17 cellular contexts compared by ENCODE assay signal in the genomic region with DNA sequence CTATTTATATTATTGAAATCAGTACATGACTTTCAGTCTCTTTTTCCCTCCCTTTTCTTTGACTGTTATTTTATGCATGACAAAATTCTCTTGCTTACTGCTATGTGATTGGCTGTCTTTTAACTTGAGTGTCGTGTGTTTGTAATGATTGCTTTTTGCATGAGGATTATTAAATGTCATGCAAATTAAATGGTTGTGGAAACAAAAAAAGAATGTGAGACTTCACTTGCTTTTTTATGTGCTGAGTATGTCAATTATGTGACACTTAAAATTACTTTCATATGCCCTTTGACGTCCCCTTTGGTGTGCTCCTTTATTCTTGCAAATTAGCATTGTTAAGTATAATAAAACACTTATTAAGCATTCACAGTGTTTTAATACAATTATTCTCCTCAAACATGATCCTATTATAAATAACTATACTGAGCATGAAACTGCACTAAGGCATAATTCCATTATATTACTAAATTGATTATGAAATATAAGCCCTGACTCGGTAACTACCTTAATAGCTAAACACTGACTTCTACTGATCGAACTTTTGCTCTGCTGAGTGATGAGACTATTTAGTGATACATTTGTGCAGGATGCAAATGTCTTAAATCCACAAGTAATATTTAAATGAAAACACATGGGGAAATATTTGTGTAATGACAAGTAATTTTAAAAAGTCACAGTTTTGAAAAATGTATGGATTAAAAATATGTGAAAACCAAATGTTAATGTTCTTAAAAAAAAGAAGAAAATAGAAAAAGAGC.
DNase-seq lines count a peak whose midpoint lies in the region; ATAC-seq, FAIRE-seq and TF ChIP-seq lines count a peak whose summit lies in the region.
"Had no signal": no experiment of that assay in that cellular context is flagged by ENCODE, and none has a peak within 500 bp of the region (broad histone marks: within the 10 kb centered on the region; RNA-seq: fewer than 3 reads in every experiment).

No MANE protein-coding gene starts in this region.

- no peaks in the 10 kb centered on the region for H3K9me3 ChIP-seq in HUES48 (ENCODE audit: control insufficient read depth, insufficient read depth, low read length)
- no peaks in the 10 kb centered on the region for H3K9me3 ChIP-seq in CD4-positive, alpha-beta memory T cell (ENCODE audit: control insufficient read depth in 1 of 2, low read length in 2 of 2)

- H3K27me3 ChIP-seq in HUES48 (ENCODE audit: control insufficient read depth, insufficient read depth, low read length): no peaks in the 10 kb centered on the region
- no peaks in the 10 kb centered on the region for H3K27me3 ChIP-seq in CD4-positive, alpha-beta memory T cell (ENCODE audit: insufficient read depth, low read length)

- no peak overlapping the region; the same call in 1 of the 2 replicates for H3K4me3 ChIP-seq in HUES48 (ENCODE audit: low read depth, low read length)
- H3K4me3 ChIP-seq in CD4-positive, alpha-beta memory T cell (ENCODE audit: low read length in 2 of 2): no peak overlapping the region
- H3K4me3 ChIP-seq: PC-9 had no signal

- CTCF ChIA-PET in WTC11 (lab: Charles Lee): no interaction called here
- CTCF ChIA-PET in CD4-positive, alpha-beta memory T cell (lab: Charles Lee; ENCODE audit: partially characterized antibody): no interaction called here

- TF ChIP-seq CTCF in WTC11 (IDR thresholded peaks at IDR 0.05): no peak

- DNase-seq in EH (ENCODE audit: low read depth) (peak; percentile 15), WTC11 (ENCODE audit: low spot score) (no peak), frontal cortex (ENCODE audit: low spot score in 2 of 2) (no peak)
- no peak for DNase-seq in CD4-positive, alpha-beta memory T cell
- DNase-seq: AML-193; CD4-positive, CD25-positive, alpha-beta regulatory T cell; DND-41; H7; NCI-H1436 treated with DMSO at 0.1 percent for 48 hours; NCI-H2081 treated with DMSO at 0.1 percent for 48 hours; NCI-H345; NCI-H748 treated with DMSO at 0.1 percent for 48 hours; PC-9 had no signal

- peaks cover 51% of the 10 kb centered on the region for H3K4me1 ChIP-seq in HUES48 (ENCODE audit: control insufficient read depth, insufficient read depth, low read length)
- no peaks in the 10 kb centered on the region for H3K4me1 ChIP-seq in CD4-positive, alpha-beta memory T cell (ENCODE audit: insufficient read depth, low read length)

- no peaks in the 10 kb centered on the region for H3K36me3 ChIP-seq in HUES48 (ENCODE audit: control insufficient read depth, insufficient read depth, low read length)
- no peaks in the 10 kb centered on the region for H3K36me3 ChIP-seq in CD4-positive, alpha-beta memory T cell (ENCODE audit: insufficient read depth, low read length)

- H3K4me1 Mint-ChIP-seq in WTC11: peaks cover 52% of the 10 kb centered on the region
- no peaks in the 10 kb centered on the region for H3K4me1 Mint-ChIP-seq in CD4-positive, alpha-beta memory T cell
- H3K4me1 Mint-ChIP-seq: CD4-positive, CD25-positive, alpha-beta regulatory T cell had no signal

- H3K9me3 Mint-ChIP-seq in WTC11: no peaks in the 10 kb centered on the region
- peaks cover 0 to 4% (median 0%) of the 10 kb centered on the region in 8 donors for H3K9me3 Mint-ChIP-seq in CD4-positive, alpha-beta memory T cell

- FAIRE-seq in frontal cortex (lab: Jason Lieb, UNC): peak; percentile 75
- FAIRE-seq: D721Med had no signal

- H3K27ac Mint-ChIP-seq in WTC11: peak overlapping the region; percentile 78
- no peak overlapping the region for H3K27ac Mint-ChIP-seq in CD4-positive, alpha-beta memory T cell
- H3K27ac Mint-ChIP-seq: CD4-positive, CD25-positive, alpha-beta regulatory T cell had no signal

- ATAC-seq in WTC11 (no peak), HG02571 (IDR thresholded peaks at IDR 0.05; ENCODE audit: unreplicated experiment) (no peak), HG02852 (IDR thresholded peaks at IDR 0.05; ENCODE audit: unreplicated experiment) (no peak)

- POLR2A ChIA-PET in WTC11 (lab: Charles Lee): no interaction called here
- POLR2A ChIA-PET in CD4-positive, alpha-beta memory T cell (lab: Charles Lee; ENCODE audit: partially characterized antibody): no interaction called here

- no peaks in the 10 kb centered on the region for H3K27me3 Mint-ChIP-seq in WTC11 (ENCODE audit: low read depth)
- H3K27me3 Mint-ChIP-seq in CD4-positive, alpha-beta memory T cell: no peaks in the 10 kb centered on the region
- H3K27me3 Mint-ChIP-seq: CD4-positive, CD25-positive, alpha-beta regulatory T cell had no signal

- peak overlapping the region; percentile 76 for H3K27ac ChIP-seq in HUES48 (ENCODE audit: low read depth, low read length)
- H3K27ac ChIP-seq in CD4-positive, alpha-beta memory T cell (ENCODE audit: low read depth, low read length): no peak overlapping the region
- H3K27ac ChIP-seq: PC-9 had no signal

- peak overlapping the region; percentile 23 for H3K4me3 Mint-ChIP-seq in WTC11
- no peak overlapping the region for H3K4me3 Mint-ChIP-seq in CD4-positive, alpha-beta memory T cell
- H3K4me3 Mint-ChIP-seq: CD4-positive, CD25-positive, alpha-beta regulatory T cell had no signal

- H3K9ac ChIP-seq in HUES48 (ENCODE audit: low read depth, low read length): no peak overlapping the region

- intact Hi-C loops in CD4-positive, alpha-beta memory T cell (cut with micrococcal nuclease): no loop called here

- H3K36me3 Mint-ChIP-seq in WTC11: no peaks in the 10 kb centered on the region
- H3K36me3 Mint-ChIP-seq in CD4-positive, alpha-beta memory T cell: no peaks in the 10 kb centered on the region
- H3K36me3 Mint-ChIP-seq: CD4-positive, CD25-positive, alpha-beta regulatory T cell had no signal

TF ChIP-seq in WTC11, 78 proteins besides CTCF, POLR2A, EP300 and RAD21:
- no peak for TF ChIP-seq NFATC4 (CRISPR knock-in tag; IDR thresholded peaks at IDR 0.05)
- TF ChIP-seq, protein P1, sequence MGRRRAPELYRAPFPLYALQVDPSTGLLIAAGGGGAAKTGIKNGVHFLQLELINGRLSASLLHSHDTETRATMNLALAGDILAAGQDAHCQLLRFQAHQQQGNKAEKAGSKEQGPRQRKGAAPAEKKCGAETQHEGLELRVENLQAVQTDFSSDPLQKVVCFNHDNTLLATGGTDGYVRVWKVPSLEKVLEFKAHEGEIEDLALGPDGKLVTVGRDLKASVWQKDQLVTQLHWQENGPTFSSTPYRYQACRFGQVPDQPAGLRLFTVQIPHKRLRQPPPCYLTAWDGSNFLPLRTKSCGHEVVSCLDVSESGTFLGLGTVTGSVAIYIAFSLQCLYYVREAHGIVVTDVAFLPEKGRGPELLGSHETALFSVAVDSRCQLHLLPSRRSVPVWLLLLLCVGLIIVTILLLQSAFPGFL (CRISPR knock-in tag; IDR thresholded peaks at IDR 0.05; ENCODE audit: borderline replicate concordance): no peak
- TF ChIP-seq, protein P2, sequence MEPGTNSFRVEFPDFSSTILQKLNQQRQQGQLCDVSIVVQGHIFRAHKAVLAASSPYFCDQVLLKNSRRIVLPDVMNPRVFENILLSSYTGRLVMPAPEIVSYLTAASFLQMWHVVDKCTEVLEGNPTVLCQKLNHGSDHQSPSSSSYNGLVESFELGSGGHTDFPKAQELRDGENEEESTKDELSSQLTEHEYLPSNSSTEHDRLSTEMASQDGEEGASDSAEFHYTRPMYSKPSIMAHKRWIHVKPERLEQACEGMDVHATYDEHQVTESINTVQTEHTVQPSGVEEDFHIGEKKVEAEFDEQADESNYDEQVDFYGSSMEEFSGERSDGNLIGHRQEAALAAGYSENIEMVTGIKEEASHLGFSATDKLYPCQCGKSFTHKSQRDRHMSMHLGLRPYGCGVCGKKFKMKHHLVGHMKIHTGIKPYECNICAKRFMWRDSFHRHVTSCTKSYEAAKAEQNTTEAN (CRISPR knock-in tag; IDR thresholded peaks at IDR 0.05): no peak
- TF ChIP-seq, protein P3, sequence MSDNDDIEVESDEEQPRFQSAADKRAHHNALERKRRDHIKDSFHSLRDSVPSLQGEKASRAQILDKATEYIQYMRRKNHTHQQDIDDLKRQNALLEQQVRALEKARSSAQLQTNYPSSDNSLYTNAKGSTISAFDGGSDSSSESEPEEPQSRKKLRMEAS (CRISPR knock-in tag; IDR thresholded peaks at IDR 0.05): no peak
- no peak for TF ChIP-seq ZNF263 (CRISPR knock-in tag; IDR thresholded peaks at IDR 0.05; ENCODE audit: low read depth)
- TF ChIP-seq, protein P4, sequence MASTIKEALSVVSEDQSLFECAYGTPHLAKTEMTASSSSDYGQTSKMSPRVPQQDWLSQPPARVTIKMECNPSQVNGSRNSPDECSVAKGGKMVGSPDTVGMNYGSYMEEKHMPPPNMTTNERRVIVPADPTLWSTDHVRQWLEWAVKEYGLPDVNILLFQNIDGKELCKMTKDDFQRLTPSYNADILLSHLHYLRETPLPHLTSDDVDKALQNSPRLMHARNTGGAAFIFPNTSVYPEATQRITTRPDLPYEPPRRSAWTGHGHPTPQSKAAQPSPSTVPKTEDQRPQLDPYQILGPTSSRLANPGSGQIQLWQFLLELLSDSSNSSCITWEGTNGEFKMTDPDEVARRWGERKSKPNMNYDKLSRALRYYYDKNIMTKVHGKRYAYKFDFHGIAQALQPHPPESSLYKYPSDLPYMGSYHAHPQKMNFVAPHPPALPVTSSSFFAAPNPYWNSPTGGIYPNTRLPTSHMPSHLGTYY (CRISPR knock-in tag; IDR thresholded peaks at IDR 0.05): no peak
TF ChIP-seq in WTC11: peak in this region for 0.
